ENCODE assay signal across 8 cellular contexts in the genomic region with DNA sequence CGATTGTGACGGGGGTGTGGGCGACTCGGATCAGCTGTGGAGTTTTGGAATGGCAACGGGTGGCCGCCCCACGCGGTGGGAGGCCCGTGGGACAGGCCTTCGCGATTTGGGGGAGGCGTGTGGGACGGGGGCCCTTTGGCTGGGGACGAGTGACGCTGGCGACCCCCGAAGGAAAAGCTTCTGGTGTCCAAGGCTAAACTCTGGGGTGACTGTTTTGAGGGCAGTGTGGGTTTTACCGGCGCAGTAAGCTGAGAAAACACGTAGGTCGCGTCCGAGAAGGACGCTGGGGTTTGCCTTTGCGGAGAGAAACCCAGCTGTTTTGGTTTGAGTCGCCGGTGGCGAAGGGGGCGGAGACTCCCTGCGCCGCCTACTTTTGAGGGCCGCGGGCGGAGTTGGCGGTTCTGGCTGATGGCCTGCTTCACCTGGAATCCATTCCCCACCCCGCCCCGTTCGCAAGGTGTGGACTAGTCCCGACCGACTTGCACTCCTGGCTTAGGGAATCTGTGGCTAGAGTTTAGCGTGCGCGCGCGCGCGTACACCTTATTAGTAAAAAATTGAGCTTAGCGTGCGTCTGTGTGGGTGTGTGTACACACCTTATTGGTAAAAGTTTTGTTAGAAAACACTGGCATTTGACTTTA. TPM values are rescaled to one million over a fixed set of nuclear protein-coding genes. Genes with fewer than 3 reads are reported as not detected.
DNase-seq lines count a peak whose midpoint lies in the region; ATAC-seq and TF ChIP-seq lines count a peak whose summit lies in the region.

No MANE protein-coding gene starts in this region.

- DNase-seq in C1 segment of cervical spinal cord (lab: John Stamatoyannopoulos, UW) (peak in 13 of 14 donors; percentile 5 to 80 (median 64)), NCI-H524 treated with DMSO at 0.1 percent for 48 hours (lab: John Stamatoyannopoulos, UW) (peak; percentile 15), dermis blood vessel endothelial cell (peak; percentile 82)
- peak; percentile 75 to 76 for DNase-seq in activated CD4-positive, alpha-beta T cell treated with anti-CD3 and anti-CD28 coated beads, Interleukin-2, amount 50 U/mL, for 4 hours
- DNase-seq in stimulated activated CD4-positive, alpha-beta T cell treated with anti-CD3 and anti-CD28 coated beads, Interleukin-4, amount 100 ng/mL, for 4 hours = peak; percentile 75 to 79

- H3K9me3 ChIP-seq in liver (ENCODE audit: control insufficient read depth in 4 of 4, low read length in 3 of 4) = no peaks in the 10 kb centered on the region

- TF ChIP-seq CTCF in liver (IDR thresholded peaks at IDR 0.05; ENCODE audit: low read depth, low read length, missing input control) = peak; percentile 15

- peak overlapping the region; percentile 98 to 100 for H3K27ac ChIP-seq in liver (ENCODE audit: low read depth in 1 of 2, low read length in 2 of 2)

- ATAC-seq in GM19372 (IDR thresholded peaks at IDR 0.05; ENCODE audit: low read depth, unreplicated experiment) = peak; percentile 66
- peak; percentile 52 for ATAC-seq in HG03469 (IDR thresholded peaks at IDR 0.05; ENCODE audit: unreplicated experiment)

- no peaks in the 10 kb centered on the region for H3K27me3 ChIP-seq in liver (ENCODE audit: control insufficient read depth in 4 of 4, insufficient read depth in 4 of 4, low read length in 3 of 4)

- TF ChIP-seq RAD21 in liver (IDR thresholded peaks at IDR 0.05) = peak; percentile 30 to 31

- peak overlapping the region; percentile 93 to 98 for H3K9ac ChIP-seq in liver (ENCODE audit: low read depth in 1 of 2, low read length in 2 of 2)

- WGBS in liver = under 1% methylated on average over 49 of the region's 49 CpGs

- H3K4me1 ChIP-seq in liver (ENCODE audit: control insufficient read depth in 4 of 4, insufficient read depth in 4 of 4, low read length in 3 of 4) = peaks cover 5 to 37% (median 29%) of the 10 kb centered on the region in 4 donors

- peak overlapping the region; percentile 71 to 98 (median 85) for H3K4me3 ChIP-seq in liver (ENCODE audit: low read depth in 1 of 3, low read length in 3 of 3)

- H3K36me3 ChIP-seq in liver (ENCODE audit: control insufficient read depth in 4 of 4, insufficient read depth in 3 of 4, low read depth in 1 of 4, low read length in 3 of 4) = no peaks in the 10 kb centered on the region

TF ChIP-seq in liver, 16 proteins besides CTCF, POLR2A, EP300 and RAD21:
- peak in 1 of 2 donors; percentile 12 for TF ChIP-seq JUND (IDR thresholded peaks at IDR 0.05)
- TF ChIP-seq, protein P1, sequence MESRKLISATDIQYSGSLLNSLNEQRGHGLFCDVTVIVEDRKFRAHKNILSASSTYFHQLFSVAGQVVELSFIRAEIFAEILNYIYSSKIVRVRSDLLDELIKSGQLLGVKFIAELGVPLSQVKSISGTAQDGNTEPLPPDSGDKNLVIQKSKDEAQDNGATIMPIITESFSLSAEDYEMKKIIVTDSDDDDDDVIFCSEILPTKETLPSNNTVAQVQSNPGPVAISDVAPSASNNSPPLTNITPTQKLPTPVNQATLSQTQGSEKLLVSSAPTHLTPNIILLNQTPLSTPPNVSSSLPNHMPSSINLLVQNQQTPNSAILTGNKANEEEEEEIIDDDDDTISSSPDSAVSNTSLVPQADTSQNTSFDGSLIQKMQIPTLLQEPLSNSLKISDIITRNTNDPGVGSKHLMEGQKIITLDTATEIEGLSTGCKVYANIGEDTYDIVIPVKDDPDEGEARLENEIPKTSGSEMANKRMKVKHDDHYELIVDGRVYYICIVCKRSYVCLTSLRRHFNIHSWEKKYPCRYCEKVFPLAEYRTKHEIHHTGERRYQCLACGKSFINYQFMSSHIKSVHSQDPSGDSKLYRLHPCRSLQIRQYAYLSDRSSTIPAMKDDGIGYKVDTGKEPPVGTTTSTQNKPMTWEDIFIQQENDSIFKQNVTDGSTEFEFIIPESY (IDR thresholded peaks at IDR 0.05) = peak; percentile 40
- TF ChIP-seq, protein P2, sequence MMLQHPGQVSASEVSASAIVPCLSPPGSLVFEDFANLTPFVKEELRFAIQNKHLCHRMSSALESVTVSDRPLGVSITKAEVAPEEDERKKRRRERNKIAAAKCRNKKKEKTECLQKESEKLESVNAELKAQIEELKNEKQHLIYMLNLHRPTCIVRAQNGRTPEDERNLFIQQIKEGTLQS (IDR thresholded peaks at IDR 0.05) = no peak
- no peak for TF ChIP-seq FOXA1 (IDR thresholded peaks at IDR 0.05)
- TF ChIP-seq TAF1 (conservative IDR thresholded peaks at IDR 0.05) = peak; percentile 19
- TF ChIP-seq, protein P3, sequence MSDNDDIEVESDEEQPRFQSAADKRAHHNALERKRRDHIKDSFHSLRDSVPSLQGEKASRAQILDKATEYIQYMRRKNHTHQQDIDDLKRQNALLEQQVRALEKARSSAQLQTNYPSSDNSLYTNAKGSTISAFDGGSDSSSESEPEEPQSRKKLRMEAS (IDR thresholded peaks at IDR 0.05) = peak; percentile 60
- peak; percentile 36 to 37 for TF ChIP-seq RXRA (IDR thresholded peaks at IDR 0.05)
- TF ChIP-seq SP1 (IDR thresholded peaks at IDR 0.05) = peak; percentile 33
- TF ChIP-seq HNF4G (IDR thresholded peaks at IDR 0.05) = no peak
- TF ChIP-seq YY1 (IDR thresholded peaks at IDR 0.05) = peak; percentile 80
- peak; percentile 21 to 33 for TF ChIP-seq HNF4A (conservative IDR thresholded peaks at IDR 0.05)
- TF ChIP-seq EGR1 (IDR thresholded peaks at IDR 0.05; ENCODE audit: low read depth in 2 of 2) = no peak
- TF ChIP-seq, protein P4, sequence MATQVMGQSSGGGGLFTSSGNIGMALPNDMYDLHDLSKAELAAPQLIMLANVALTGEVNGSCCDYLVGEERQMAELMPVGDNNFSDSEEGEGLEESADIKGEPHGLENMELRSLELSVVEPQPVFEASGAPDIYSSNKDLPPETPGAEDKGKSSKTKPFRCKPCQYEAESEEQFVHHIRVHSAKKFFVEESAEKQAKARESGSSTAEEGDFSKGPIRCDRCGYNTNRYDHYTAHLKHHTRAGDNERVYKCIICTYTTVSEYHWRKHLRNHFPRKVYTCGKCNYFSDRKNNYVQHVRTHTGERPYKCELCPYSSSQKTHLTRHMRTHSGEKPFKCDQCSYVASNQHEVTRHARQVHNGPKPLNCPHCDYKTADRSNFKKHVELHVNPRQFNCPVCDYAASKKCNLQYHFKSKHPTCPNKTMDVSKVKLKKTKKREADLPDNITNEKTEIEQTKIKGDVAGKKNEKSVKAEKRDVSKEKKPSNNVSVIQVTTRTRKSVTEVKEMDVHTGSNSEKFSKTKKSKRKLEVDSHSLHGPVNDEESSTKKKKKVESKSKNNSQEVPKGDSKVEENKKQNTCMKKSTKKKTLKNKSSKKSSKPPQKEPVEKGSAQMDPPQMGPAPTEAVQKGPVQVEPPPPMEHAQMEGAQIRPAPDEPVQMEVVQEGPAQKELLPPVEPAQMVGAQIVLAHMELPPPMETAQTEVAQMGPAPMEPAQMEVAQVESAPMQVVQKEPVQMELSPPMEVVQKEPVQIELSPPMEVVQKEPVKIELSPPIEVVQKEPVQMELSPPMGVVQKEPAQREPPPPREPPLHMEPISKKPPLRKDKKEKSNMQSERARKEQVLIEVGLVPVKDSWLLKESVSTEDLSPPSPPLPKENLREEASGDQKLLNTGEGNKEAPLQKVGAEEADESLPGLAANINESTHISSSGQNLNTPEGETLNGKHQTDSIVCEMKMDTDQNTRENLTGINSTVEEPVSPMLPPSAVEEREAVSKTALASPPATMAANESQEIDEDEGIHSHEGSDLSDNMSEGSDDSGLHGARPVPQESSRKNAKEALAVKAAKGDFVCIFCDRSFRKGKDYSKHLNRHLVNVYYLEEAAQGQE (IDR thresholded peaks at IDR 0.05) = peak; percentile 20
- TF ChIP-seq GABPA (IDR thresholded peaks at IDR 0.05 in 1 of 2, conservative IDR thresholded peaks at IDR 0.05 in 1 of 2) = peak in 1 of 2 donors; percentile 34
- peak; percentile 28 for TF ChIP-seq NR2F2 (IDR thresholded peaks at IDR 0.05)
- TF ChIP-seq FOXA2 (IDR thresholded peaks at IDR 0.05) = no peak

RNA-seq across cellular contexts. Expression of a gene that starts 0.6 kb away (rescaled TPM):
- total RNA-seq in dermis blood vessel endothelial cell = 77.6 and 88.8 TPM in 2 replicates
- total RNA-seq in liver = 10 to 100 TPM; 55.0 to 57.1 TPM
- polyA plus RNA-seq in liver = 10 to 100 TPM; 35.7 to 50.9 TPM

Comparison
In these comparisons a context has a peak if more than half of its experiments do, and no peak if none do; other contexts are left out.
1. Peak in every context shown above with its lines: DNase-seq, ATAC-seq, H3K4me3 ChIP-seq and H3K27ac ChIP-seq.
2. DNase-seq: peak in every context shown above with its lines; median percentile 82 in dermis blood vessel endothelial cell; 77 in stimulated activated CD4-positive, alpha-beta T cell treated with anti-CD3 and anti-CD28 coated beads, Interleukin-4, amount 100 ng/mL, for 4 hours; 76 in activated CD4-positive, alpha-beta T cell treated with anti-CD3 and anti-CD28 coated beads, Interleukin-2, amount 50 U/mL, for 4 hours; 64 in C1 segment of cervical spinal cord; 15 in NCI-H524 treated with DMSO at 0.1 percent for 48 hours.